Comparison of ENCODE assay signal across 16 cellular contexts in the genomic region with DNA sequence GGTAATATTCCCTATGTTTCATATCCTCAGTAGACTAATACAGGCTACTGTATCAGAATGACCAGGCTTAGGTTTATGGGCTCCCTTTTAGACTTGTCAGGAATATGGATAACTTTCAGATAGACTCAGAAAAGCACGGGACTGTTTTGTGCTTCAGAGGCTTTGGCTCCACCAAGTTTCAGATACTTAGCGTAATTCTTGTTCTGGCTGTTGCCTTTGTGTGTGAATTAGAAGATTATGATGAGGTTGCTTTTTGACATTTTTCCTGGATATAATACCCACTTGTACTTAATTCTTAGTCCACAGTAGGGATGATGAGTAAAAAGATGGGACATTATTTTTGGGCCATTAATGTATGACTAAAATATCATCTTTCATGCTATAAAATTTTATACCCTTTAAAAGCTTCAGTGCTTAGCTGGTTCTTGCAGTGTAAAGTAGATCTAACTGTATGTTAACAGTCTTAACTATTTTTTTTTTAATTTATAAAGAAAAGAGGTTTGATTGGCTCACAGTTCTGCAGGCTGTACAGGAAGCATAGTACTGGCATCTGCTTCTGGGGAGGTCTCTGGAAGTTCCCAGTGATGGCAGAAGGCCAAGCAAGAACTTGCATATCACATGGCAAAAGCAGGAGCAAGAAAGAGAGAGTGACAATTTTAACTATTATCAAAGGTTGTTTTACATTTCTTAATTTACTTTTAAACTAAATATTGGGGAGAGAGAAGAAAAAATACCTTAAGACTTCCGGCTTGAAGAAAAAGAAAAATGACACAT.
A peak's percentile ranks its signal among the peaks of the same experiment; 100 is the strongest.
DNase-seq lines count a peak whose midpoint lies in the region; ATAC-seq and TF ChIP-seq lines count a peak whose summit lies in the region.
"Had no signal": no experiment of that assay in that cellular context is flagged by ENCODE, and none has a peak within 500 bp of the region (broad histone marks: within the 10 kb centered on the region; RNA-seq: fewer than 3 reads in every experiment).

No MANE protein-coding gene starts in this region.

- H3K9me3 Mint-ChIP-seq in activated naive CD8-positive, alpha-beta T cell treated with anti-CD3 and anti-CD28 coated beads, Interleukin-2, amount 50 U/mL, for 24 hours: no peaks in the 10 kb centered on the region
- no peaks in the 10 kb centered on the region for H3K9me3 Mint-ChIP-seq in activated CD8-positive, alpha-beta memory T cell treated with anti-CD3 and anti-CD28 coated beads, Interleukin-2, amount 10 ng/mL, durations not matched to agents 7 days and 5 days (ENCODE audit: low read depth)
- H3K9me3 Mint-ChIP-seq: activated T-helper 1 cell treated with anti-CD3 and anti-CD28 coated beads, Interleukin-12 subunit alpha, Interleukin-12 subunit beta, Interleukin-2, Interleukin-4 antibody, amounts not matched to agents 30 ng/mL and 10 ng/mL and 1 ng/mL, durations not matched to agents 14 hours and 24 hours and 36 hours; memory B cell had no signal

- H3K36me3 ChIP-seq in BE2C (no peaks in the 10 kb centered on the region), MG63 (no peaks in the 10 kb centered on the region)
- H3K36me3 ChIP-seq: tibial artery had no signal

- H3K27me3 Mint-ChIP-seq in activated naive CD8-positive, alpha-beta T cell treated with anti-CD3 and anti-CD28 coated beads, Interleukin-2, amount 50 U/mL, for 24 hours: no peaks in the 10 kb centered on the region
- no peaks in the 10 kb centered on the region for H3K27me3 Mint-ChIP-seq in activated CD8-positive, alpha-beta memory T cell treated with anti-CD3 and anti-CD28 coated beads, Interleukin-2, amount 10 ng/mL, durations not matched to agents 7 days and 5 days
- H3K27me3 Mint-ChIP-seq: B cell, memory B cell had no signal

- H3K4me3 ChIP-seq in BE2C (ENCODE audit: low read depth, low read length): no peak overlapping the region
- no peak overlapping the region for H3K4me3 ChIP-seq in MG63
- H3K4me3 ChIP-seq in choroid plexus epithelial cell (ENCODE audit: low read depth, low read length): no peak overlapping the region
- H3K4me3 ChIP-seq: tibial artery had no signal

- H3K27me3 ChIP-seq in BE2C (no peaks in the 10 kb centered on the region), MG63 (no peaks in the 10 kb centered on the region)
- H3K27me3 ChIP-seq: tibial artery had no signal

- peaks cover 17% of the 10 kb centered on the region for H3K36me3 Mint-ChIP-seq in activated naive CD8-positive, alpha-beta T cell treated with anti-CD3 and anti-CD28 coated beads, Interleukin-2, amount 50 U/mL, for 24 hours (ENCODE audit: low read depth)
- H3K36me3 Mint-ChIP-seq in activated CD8-positive, alpha-beta memory T cell treated with anti-CD3 and anti-CD28 coated beads, Interleukin-2, amount 10 ng/mL, durations not matched to agents 7 days and 5 days: no peaks in the 10 kb centered on the region

- no peak overlapping the region for H3K27ac Mint-ChIP-seq in activated naive CD8-positive, alpha-beta T cell treated with anti-CD3 and anti-CD28 coated beads, Interleukin-2, amount 50 U/mL, for 24 hours
- no peak overlapping the region for H3K27ac Mint-ChIP-seq in activated CD8-positive, alpha-beta memory T cell treated with anti-CD3 and anti-CD28 coated beads, Interleukin-2, amount 10 ng/mL, durations not matched to agents 7 days and 5 days
- H3K27ac Mint-ChIP-seq: activated T-helper 1 cell treated with anti-CD3 and anti-CD28 coated beads, Interleukin-12 subunit alpha, Interleukin-12 subunit beta, Interleukin-2, Interleukin-4 antibody, amounts not matched to agents 30 ng/mL and 10 ng/mL and 1 ng/mL, durations not matched to agents 14 hours and 24 hours and 36 hours; B cell; memory B cell had no signal

- peaks cover 9% of the 10 kb centered on the region; the same call in 1 of the 2 replicates for H3K4me1 ChIP-seq in BE2C

- TF ChIP-seq CTCF in BE2C (IDR thresholded peaks at IDR 0.05; ENCODE audit: low read depth, low read length) (no peak), choroid plexus epithelial cell (conservative IDR thresholded peaks at IDR 0.05; ENCODE audit: low read depth, low read length) (no peak)

- H3K4me1 Mint-ChIP-seq in activated naive CD8-positive, alpha-beta T cell treated with anti-CD3 and anti-CD28 coated beads, Interleukin-2, amount 50 U/mL, for 24 hours: peaks cover 65% of the 10 kb centered on the region
- peaks cover 30% of the 10 kb centered on the region for H3K4me1 Mint-ChIP-seq in activated CD8-positive, alpha-beta memory T cell treated with anti-CD3 and anti-CD28 coated beads, Interleukin-2, amount 10 ng/mL, durations not matched to agents 7 days and 5 days

- CTCF ChIA-PET in activated CD8-positive, alpha-beta memory T cell treated with anti-CD3 and anti-CD28 coated beads, Interleukin-2, amount 10 ng/mL, durations not matched to agents 7 days and 5 days (lab: Charles Lee): no interaction called here

- H3K9me3 ChIP-seq in BE2C (no peaks in the 10 kb centered on the region), MG63 (no peaks in the 10 kb centered on the region)
- H3K9me3 ChIP-seq: tibial artery had no signal

- no peak for ATAC-seq in activated naive CD8-positive, alpha-beta T cell treated with anti-CD3 and anti-CD28 coated beads, Interleukin-2, amount 50 U/mL, for 24 hours
- no peak for ATAC-seq in activated CD8-positive, alpha-beta memory T cell treated with anti-CD3 and anti-CD28 coated beads, Interleukin-2, amount 10 ng/mL, durations not matched to agents 7 days and 5 days

- DNase-seq in BE2C (peak; percentile 65), MG63 (peak; percentile 4), choroid plexus epithelial cell (ENCODE audit: low read depth) (peak; percentile 90), medulla oblongata (ENCODE audit: extremely low spot score) (peak; percentile 68), NCI-H2227 treated with DMSO at 0.1 percent for 48 hours (lab: John Stamatoyannopoulos, UW) (no peak), NCI-H510A (lab: John Stamatoyannopoulos, UW) (no peak)
- no peak for DNase-seq in activated naive CD8-positive, alpha-beta T cell treated with anti-CD3 and anti-CD28 coated beads, Interleukin-2, amount 50 U/mL, for 24 hours
- no peak for DNase-seq in activated CD8-positive, alpha-beta memory T cell treated with anti-CD3 and anti-CD28 coated beads, Interleukin-2, amount 10 ng/mL, durations not matched to agents 7 days and 5 days
- DNase-seq: activated CD4-positive, CD25-positive, alpha-beta regulatory T cell treated with anti-CD3 and anti-CD28 coated beads, Interleukin-2, amount 50 U/mL, for 72 hours; KBM-7; NCI-H2107; retina had no signal

- no peak overlapping the region for H3K4me3 Mint-ChIP-seq in activated naive CD8-positive, alpha-beta T cell treated with anti-CD3 and anti-CD28 coated beads, Interleukin-2, amount 50 U/mL, for 24 hours
- H3K4me3 Mint-ChIP-seq in activated CD8-positive, alpha-beta memory T cell treated with anti-CD3 and anti-CD28 coated beads, Interleukin-2, amount 10 ng/mL, durations not matched to agents 7 days and 5 days: no peak overlapping the region
- H3K4me3 Mint-ChIP-seq: activated T-helper 1 cell treated with anti-CD3 and anti-CD28 coated beads, Interleukin-12 subunit alpha, Interleukin-12 subunit beta, Interleukin-2, Interleukin-4 antibody, amounts not matched to agents 30 ng/mL and 10 ng/mL and 1 ng/mL, durations not matched to agents 14 hours and 24 hours and 36 hours; B cell; memory B cell had no signal

Comparison
In these comparisons a context has a peak if more than half of its experiments do, and no peak if none do; other contexts are left out.
1. DNase-seq: peak in BE2C (single experiment), MG63 (single experiment), choroid plexus epithelial cell (single experiment) and medulla oblongata (single experiment); none in NCI-H2227 treated with DMSO at 0.1 percent for 48 hours (single experiment), NCI-H510A (single experiment), activated naive CD8-positive, alpha-beta T cell treated with anti-CD3 and anti-CD28 coated beads, Interleukin-2, amount 50 U/mL, for 24 hours (single experiment) and activated CD8-positive, alpha-beta memory T cell treated with anti-CD3 and anti-CD28 coated beads, Interleukin-2, amount 10 ng/mL, durations not matched to agents 7 days and 5 days (single experiment).